Comparison of ENCODE assay signal across 2 cellular contexts in genomic region chr3:184539801-184540440, GRCh38.
TF ChIP-seq lines count a peak whose summit lies in the region.

No MANE protein-coding gene starts in this region.

TF ChIP-seq in GM23338, 12 proteins besides CTCF, POLR2A, EP300 and RAD21:
- TF ChIP-seq POLR2AphosphoS5 (IDR thresholded peaks at IDR 0.05; ENCODE audit: low read depth) (no peak), EZH2 (IDR thresholded peaks at IDR 0.05; ENCODE audit: low read depth, unreplicated experiment) (no peak), EZH2phosphoT487 (IDR thresholded peaks at IDR 0.05; ENCODE audit: unreplicated experiment) (no peak)

TF ChIP-seq in H1, 55 proteins besides CTCF, POLR2A, EP300 and RAD21:
- TF ChIP-seq SAP30 (IDR thresholded peaks at IDR 0.05; ENCODE audit: insufficient read depth, insufficient replicate concordance, low read length) (no peak), RXRA (IDR thresholded peaks at IDR 0.05; ENCODE audit: insufficient read depth, low read depth, low read length) (no peak), BRCA1 (IDR thresholded peaks at IDR 0.05; ENCODE audit: low read depth, low read length) (no peak), E2F6 (IDR thresholded peaks at IDR 0.05) (no peak), TEAD4 (IDR thresholded peaks at IDR 0.05; ENCODE audit: low read depth, low read length) (no peak), SRF (IDR thresholded peaks at IDR 0.05; ENCODE audit: low read depth, low read length) (no peak), SIRT6 (IDR thresholded peaks at IDR 0.05; ENCODE audit: low read length) (no peak), SUZ12 (IDR thresholded peaks at IDR 0.05; ENCODE audit: low read length) (no peak), TBP (IDR thresholded peaks at IDR 0.05; ENCODE audit: low read depth, low read length) (no peak), SP1 (IDR thresholded peaks at IDR 0.05; ENCODE audit: low read depth, low read length) (no peak), CTBP2 (IDR thresholded peaks at IDR 0.05; ENCODE audit: borderline replicate concordance, insufficient read depth, insufficient read length, low read length) (no peak), NRF1 (IDR thresholded peaks at IDR 0.05; ENCODE audit: low read depth, low read length) (no peak), KDM1A (IDR thresholded peaks at IDR 0.05; ENCODE audit: borderline replicate concordance, low read length) (no peak), SIX5 (IDR thresholded peaks at IDR 0.05; ENCODE audit: low read depth, low read length) (no peak), CHD1 (IDR thresholded peaks at IDR 0.05; ENCODE audit: low read depth, low read length) (no peak), JUND (IDR thresholded peaks at IDR 0.05; ENCODE audit: low read length) (no peak; the same call in 1 of the 2 replicates), CHD2 (IDR thresholded peaks at IDR 0.05; ENCODE audit: low read length) (no peak), BACH1 (IDR thresholded peaks at IDR 0.05; ENCODE audit: low read length) (no peak), PHF8 (conservative IDR thresholded peaks at IDR 0.05; ENCODE audit: low read depth, low read length) (no peak)
